24 cellular contexts compared by ENCODE assay signal in the genomic region with DNA sequence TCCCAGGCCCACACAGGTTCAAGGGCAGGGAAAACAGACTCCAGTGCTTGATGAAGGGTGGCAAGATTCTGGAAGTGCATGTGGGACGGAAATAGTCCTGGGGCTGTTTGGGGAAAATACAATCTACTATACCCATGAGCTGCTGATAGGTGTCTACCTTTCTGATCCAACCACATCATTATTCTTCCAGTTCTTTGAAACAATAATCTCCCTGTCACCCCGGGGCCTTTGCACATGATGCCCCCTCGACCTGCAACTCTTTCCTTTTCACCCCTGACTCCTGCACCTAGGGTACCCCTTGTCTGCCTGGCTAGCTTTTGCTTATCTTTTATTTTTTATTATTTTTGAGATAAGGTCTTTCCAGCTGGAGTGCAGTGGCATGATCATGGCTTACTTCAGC. TPM values are rescaled to one million over a fixed set of nuclear protein-coding genes. Genes with fewer than 3 reads are reported as not detected.
DNase-seq lines count a peak whose midpoint lies in the region; ATAC-seq, FAIRE-seq and TF ChIP-seq lines count a peak whose summit lies in the region.
"Had no signal": no experiment of that assay in that cellular context is flagged by ENCODE, and none has a peak within 500 bp of the region (broad histone marks: within the 10 kb centered on the region; RNA-seq: fewer than 3 reads in every experiment).

No MANE protein-coding gene starts in this region.

- no peak for DNase-seq in HepG2 (ENCODE audit: low spot score)
- no peak for DNase-seq in right lobe of liver
- no peak for DNase-seq in K562 (ENCODE audit: extremely low read depth in 1 of 4, low spot score in 3 of 4)
- DNase-seq in transverse colon, result no peak
- no peak for DNase-seq in Ammon's horn (ENCODE audit: low spot score)
- no peak for DNase-seq in activated CD8-positive, alpha-beta T cell treated with anti-CD3 and anti-CD28 coated beads, Interleukin-2, amount 10 ng/mL, durations not matched to agents 7 days and 5 days
- DNase-seq in foreskin melanocyte, result no peak
- DNase-seq: AML-193; C1 segment of cervical spinal cord; CD4-positive, CD25-positive, alpha-beta regulatory T cell; DMS153; DMS79 treated with DMSO at 0.1 percent for 48 hours; EL; HCEC 1CT; HFFc6; KG1 had no signal

- no peaks in the 10 kb centered on the region for H3K27me3 ChIP-seq in HepG2 (ENCODE audit: control insufficient read depth in 1 of 2, insufficient read depth in 2 of 2, low read length in 2 of 2)
- no peaks in the 10 kb centered on the region for H3K27me3 ChIP-seq in right lobe of liver
- H3K27me3 ChIP-seq in K562 (ENCODE audit: control insufficient read depth in 2 of 2, insufficient read depth in 2 of 2, low read length in 2 of 2), result no peaks in the 10 kb centered on the region
- no peaks in the 10 kb centered on the region for H3K27me3 ChIP-seq in transverse colon

- H3K27ac ChIP-seq in HepG2 (ENCODE audit: extremely low read length, insufficient read depth, low read length) (peak overlapping the region; percentile 20), right lobe of liver (no peak overlapping the region), KOPT-K1 (ENCODE audit: low read depth, low read length, poor library complexity, severe bottlenecking) (peak overlapping the region; percentile 96), K562 (ENCODE audit: extremely low read depth, low read depth, low read length) (no peak overlapping the region), transverse colon (peak overlapping the region in 3 of 4 donors; percentile 45 to 60 (median 51))
- H3K27ac ChIP-seq: 22Rv1, A549 had no signal

- CTCF ChIA-PET in HepG2 (lab: Yijun Ruan, JAX; ENCODE audit: low intra/inter-chr PET ratio, low total read pairs), result no interaction called here
- CTCF ChIA-PET in K562 (lab: Yijun Ruan, JAX; ENCODE audit: low intra/inter-chr PET ratio), result interaction anchor here (0.6 kb wide), 1 partner anchor 14 kb away, joined by 5 read pairs; no protein-coding TSS in a partner anchor
- CTCF ChIA-PET in activated CD8-positive, alpha-beta T cell treated with anti-CD3 and anti-CD28 coated beads, Interleukin-2, amount 10 ng/mL, durations not matched to agents 7 days and 5 days (lab: Charles Lee), result interaction anchor here (1.3 to 2.4 kb wide), 2 partner anchors 26 to 40 kb away, joined by 3 to 15 read pairs; no protein-coding TSS in a partner anchor

- H3K9me3 Mint-ChIP-seq in activated CD8-positive, alpha-beta T cell treated with anti-CD3 and anti-CD28 coated beads, Interleukin-2, amount 10 ng/mL, durations not matched to agents 7 days and 5 days (ENCODE audit: insufficient read depth), result no peaks in the 10 kb centered on the region
- H3K9me3 Mint-ChIP-seq: GM23338, HFFc6, IgD-negative memory B cell had no signal

- H3K9me1 ChIP-seq in K562 (ENCODE audit: control insufficient read depth, insufficient read depth, low read length), result no peaks in the 10 kb centered on the region

- no peak for TF ChIP-seq POLR2A in HepG2 (IDR thresholded peaks at IDR 0.05; ENCODE audit: insufficient read depth in 1 of 2, low read depth in 2 of 2, low read length in 2 of 2)
- TF ChIP-seq POLR2A in right lobe of liver (IDR thresholded peaks at IDR 0.05), result no peak
- TF ChIP-seq POLR2A in K562 (conservative IDR thresholded peaks at IDR 0.05), result no peak
- no peak for TF ChIP-seq POLR2A in transverse colon (IDR thresholded peaks at IDR 0.05)

- FAIRE-seq in HepG2 (lab: Jason Lieb, UNC), result no peak
- no peak for FAIRE-seq in K562 (lab: Jason Lieb, UNC)
- FAIRE-seq: A549, GM12878, GM19239, H54 had no signal

- H3K79me2 ChIP-seq in HepG2 (ENCODE audit: insufficient read depth, low read length) (peaks cover 92% of the 10 kb centered on the region), K562 (ENCODE audit: control insufficient read depth, insufficient read depth, low read length) (peaks cover 98% of the 10 kb centered on the region)

- BruUV-seq in HepG2 (replicated peaks; lab: Mats Ljungman, UMichigan) (no TSS peak), K562 (replicated peaks; lab: Mats Ljungman, UMichigan) (no TSS peak)

- intact Hi-C loops in HepG2 (cut with micrococcal nuclease; ENCODE audit: unreplicated experiment) (loop anchor here (2.0 kb wide), 2 partner anchors 39 to 81 kb away; no protein-coding TSS in a partner anchor), right lobe of liver (cut with DNase I) (no loop called here), K562 (cut with micrococcal nuclease) (no loop called here), transverse colon (cut with DNase I; ENCODE audit: low total_unique reads) (no loop called here)

- TF ChIP-seq CTCF in HepG2 (CRISPR knock-in tag; IDR thresholded peaks at IDR 0.05), result no peak
- TF ChIP-seq CTCF in right lobe of liver (IDR thresholded peaks at IDR 0.05), result no peak
- no peak for TF ChIP-seq CTCF in K562 (IDR thresholded peaks at IDR 0.05 in 2 of 3, conservative IDR thresholded peaks at IDR 0.05 in 1 of 3; ENCODE audit: insufficient read depth in 2 of 3, low read depth in 1 of 3, low read length in 3 of 3)
- no peak for TF ChIP-seq CTCF in transverse colon (IDR thresholded peaks at IDR 0.05)

- H3K4me2 ChIP-seq in HepG2 (ENCODE audit: low read depth, low read length), result no peak overlapping the region
- H3K4me2 ChIP-seq in K562 (ENCODE audit: insufficient read depth, low read length), result no peak overlapping the region
- H3K4me2 ChIP-seq: A549, GM23338 had no signal

- TF ChIP-seq RAD21 in HepG2 (CRISPR knock-in tag; IDR thresholded peaks at IDR 0.05), result no peak
- TF ChIP-seq RAD21 in K562 (CRISPR knock-in tag; conservative IDR thresholded peaks at IDR 0.05 in 1 of 2, IDR thresholded peaks at IDR 0.05 in 1 of 2), result no peak

- WGBS in HepG2 (ENCODE audit: low lambda C conversion rate), result 92% methylated on average over 3 of the region's 3 CpGs
- WGBS in right lobe of liver (ENCODE audit: insufficient coverage, low coverage, low lambda C conversion rate, missing lambda C conversion rate), result 81% methylated on average over 3 of the region's 3 CpGs
- WGBS in K562 (ENCODE audit: insufficient coverage, low coverage, missing lambda C conversion rate), result 84% methylated on average over 3 of the region's 3 CpGs
- 96 to 100% methylated on average over 1 to 3 of the region's 3 CpGs for WGBS in transverse colon (ENCODE audit: low coverage in 1 of 2), 2 donors

- H3K36me3 ChIP-seq in HepG2 (replicated peaks in 1 of 2; ENCODE audit: control insufficient read depth in 1 of 2, insufficient read depth in 2 of 2, low read length in 2 of 2) (peaks cover under 1 to 2% of the 10 kb centered on the region in 2 experiments; a peak in 1 of 5 replicates), right lobe of liver (no peaks in the 10 kb centered on the region), KOPT-K1 (ENCODE audit: insufficient read depth, low read length) (no peaks in the 10 kb centered on the region), K562 (ENCODE audit: control insufficient read depth, insufficient read depth, low read length) (no peaks in the 10 kb centered on the region), transverse colon (no peaks in the 10 kb centered on the region)

- POLR2A ChIA-PET in HepG2 (lab: Yijun Ruan, JAX) (interaction anchor here (1.8 kb wide), 1 partner anchor 80 kb away, joined by 7 read pairs; no protein-coding TSS in a partner anchor), K562 (lab: Yijun Ruan, JAX) (interaction anchor here (1.1 to 1.6 kb wide), 4 partner anchors 8 to 46 kb away, joined by 3 to 6 read pairs (median 6); no protein-coding TSS in a partner anchor)
- POLR2A ChIA-PET in activated CD8-positive, alpha-beta T cell treated with anti-CD3 and anti-CD28 coated beads, Interleukin-2, amount 10 ng/mL, durations not matched to agents 7 days and 5 days (lab: Charles Lee), result interaction anchor here (1.6 kb wide), 1 partner anchor 27 kb away, joined by 5 read pairs; no protein-coding TSS in a partner anchor

- in situ Hi-C loops in HepG2 (cut with HindIII; ENCODE audit: extremely low pct_ligation_motif_present, low pct_unique_long_range_greater_than_20kb) (no loop called here), K562 (cut with MboI) (no loop called here), transverse colon (cut with MboI; ENCODE audit: low pct_ligation_motif_present in 1 of 4, low pct_unique_long_range_greater_than_20kb in 1 of 4, low sequenced_read_pairs in 3 of 4) (no loop called here)

- H4K20me1 ChIP-seq in HepG2 (ENCODE audit: insufficient read depth, low read length) (peaks cover 52% of the 10 kb centered on the region), K562 (replicated peaks; ENCODE audit: control insufficient read depth, insufficient read depth, low read length) (no peaks in the 10 kb centered on the region)

- H3K27me3 Mint-ChIP-seq in activated CD8-positive, alpha-beta T cell treated with anti-CD3 and anti-CD28 coated beads, Interleukin-2, amount 10 ng/mL, durations not matched to agents 7 days and 5 days (ENCODE audit: low read depth), result no peaks in the 10 kb centered on the region
- H3K27me3 Mint-ChIP-seq: CD4-positive, CD25-positive, alpha-beta regulatory T cell had no signal

- H3K4me1 Mint-ChIP-seq in activated CD8-positive, alpha-beta T cell treated with anti-CD3 and anti-CD28 coated beads, Interleukin-2, amount 10 ng/mL, durations not matched to agents 7 days and 5 days (ENCODE audit: low read depth), result peaks cover 45% of the 10 kb centered on the region

- H3K9ac ChIP-seq in HepG2 (ENCODE audit: insufficient read depth, low read depth, low read length), result no peak overlapping the region
- peak overlapping the region in 1 of 2 experiments; percentile 2; a peak in 1 of 4 replicates for H3K9ac ChIP-seq in K562 (ENCODE audit: insufficient read depth in 1 of 2, low read depth in 2 of 2, low read length in 2 of 2)

- peaks cover 3% of the 10 kb centered on the region for H3K36me3 Mint-ChIP-seq in activated CD8-positive, alpha-beta T cell treated with anti-CD3 and anti-CD28 coated beads, Interleukin-2, amount 10 ng/mL, durations not matched to agents 7 days and 5 days (ENCODE audit: low read depth)
- H3K36me3 Mint-ChIP-seq: CD4-positive, CD25-positive, alpha-beta regulatory T cell; IgD-negative memory B cell had no signal

- no peak overlapping the region for H3K27ac Mint-ChIP-seq in activated CD8-positive, alpha-beta T cell treated with anti-CD3 and anti-CD28 coated beads, Interleukin-2, amount 10 ng/mL, durations not matched to agents 7 days and 5 days
- H3K27ac Mint-ChIP-seq: GM23338, HFFc6, IgD-negative memory B cell had no signal

- ATAC-seq in HepG2 (no peak), right lobe of liver (no peak), K562 (no peak)
- no peak for ATAC-seq in activated CD8-positive, alpha-beta T cell treated with anti-CD3 and anti-CD28 coated beads, Interleukin-2, amount 10 ng/mL, durations not matched to agents 7 days and 5 days
- ATAC-seq: A549, GM12878, GM23338 had no signal

- H3K9me3 ChIP-seq in HepG2 (ENCODE audit: low read length), result no peaks in the 10 kb centered on the region
- H3K9me3 ChIP-seq in right lobe of liver, result no peaks in the 10 kb centered on the region
- H3K9me3 ChIP-seq in KOPT-K1 (ENCODE audit: insufficient read depth, low read length, poor library complexity, severe bottlenecking), result no peaks in the 10 kb centered on the region
- no peaks in the 10 kb centered on the region for H3K9me3 ChIP-seq in K562 (replicated peaks; ENCODE audit: control insufficient read depth, insufficient read depth, low read depth, low read length)
- no peaks in the 10 kb centered on the region for H3K9me3 ChIP-seq in transverse colon
- H3K9me3 ChIP-seq: A549 had no signal

- H3K4me1 ChIP-seq in HepG2 (ENCODE audit: insufficient read depth, low read length) (peaks cover 72% of the 10 kb centered on the region), right lobe of liver (peaks cover 0 to 25% (median 11%) of the 10 kb centered on the region in 4 donors), K562 (replicated peaks in 1 of 2; ENCODE audit: control insufficient read depth in 2 of 2, insufficient read depth in 2 of 2, low read length in 2 of 2) (peaks cover 57 to 90% of the 10 kb centered on the region in 2 experiments), transverse colon (peaks cover 11 to 48% (median 21%) of the 10 kb centered on the region in 4 donors)

- H2AFZ ChIP-seq in HepG2 (ENCODE audit: low read length), result no peak overlapping the region
- no peak overlapping the region for H2AFZ ChIP-seq in K562 (ENCODE audit: low read depth, low read length)
- H2AFZ ChIP-seq: GM23338 had no signal

- H3K4me3 ChIP-seq in HepG2 (replicated peaks in 1 of 3; ENCODE audit: insufficient read depth in 1 of 3, low read depth in 2 of 3, low read length in 3 of 3) (no peak overlapping the region), right lobe of liver (no peak overlapping the region), K562 (no peak overlapping the region), transverse colon (no peak overlapping the region)
- H3K4me3 ChIP-seq: A549, GM12878, GM23338 had no signal

- no peak for TF ChIP-seq EP300 in HepG2 (IDR thresholded peaks at IDR 0.05; ENCODE audit: low read depth in 2 of 2, low read length in 2 of 2)
- no peak for TF ChIP-seq EP300 in HepG2 (CRISPR knock-in tag; IDR thresholded peaks at IDR 0.05; ENCODE audit: borderline replicate concordance)
- TF ChIP-seq EP300 in K562 (IDR thresholded peaks at IDR 0.05; ENCODE audit: low read length), result no peak
- TF ChIP-seq EP300 in transverse colon (IDR thresholded peaks at IDR 0.05; ENCODE audit: low read depth), result no peak

- no peak overlapping the region for H3K4me3 Mint-ChIP-seq in activated CD8-positive, alpha-beta T cell treated with anti-CD3 and anti-CD28 coated beads, Interleukin-2, amount 10 ng/mL, durations not matched to agents 7 days and 5 days
- H3K4me3 Mint-ChIP-seq: CD4-positive, CD25-positive, alpha-beta regulatory T cell; GM23338; HFFc6; IgD-negative memory B cell had no signal

RNA-seq across cellular contexts. Expression of a gene that starts 45.0 kb away (rescaled TPM):
- total RNA-seq in HepG2 (2016; rRNA removed; fragmentation: Illumina TruSeq; extraction: Trizol) (9.1 and 9.3 TPM in 2 replicates), right lobe of liver (10 to 100 TPM; 62.9 to 98.5 (median 90.2) TPM), K562 (2014; rRNA removed) (0.33 and 0.73 TPM in 2 replicates), K562 (2014; rRNA removed; fragmentation: Illumina TruSeq; extraction: Trizol) (not detected in 2 replicates), K562 (2015; rRNA removed; fragmentation: Illumina TruSeq; extraction: Trizol) (0.19 and 0.40 TPM in 2 replicates), K562 (2021) (0.69 and 0.83 TPM in 2 replicates), transverse colon (100 to 1,000 TPM in 2 of 4 donors, 10 to 100 TPM in 2; 38.4 to 198 (median 104) TPM)
- total RNA-seq in HepG2 (2016; cell fraction: cytosol; rRNA removed; fragmentation: Illumina TruSeq; extraction: Trizol; ENCODE audit: low read depth), result 0.62 and 0.71 TPM in 2 replicates
- total RNA-seq in HepG2 (2016; cell fraction: insoluble cytoplasmic fraction; rRNA removed; fragmentation: Illumina TruSeq; extraction: Trizol), result 8.4 and 10.2 TPM in 2 replicates
- total RNA-seq in HepG2 (2016; cell fraction: membrane; rRNA removed; fragmentation: Illumina TruSeq; extraction: Trizol), result 1.7 and 2.0 TPM in 2 replicates
- total RNA-seq in HepG2 (2016; cell fraction: nucleus; rRNA removed; fragmentation: Illumina TruSeq; extraction: Trizol), result 7.0 and 9.0 TPM in 2 replicates
- polyA plus RNA-seq in HepG2 (2011; rRNA removed) (9.8 and 12.1 TPM in 2 replicates), K562 (2011; rRNA removed) (0.08 and 0.33 TPM in 2 replicates), K562 (2014; fragmentation: Illumina TruSeq; extraction: Trizol) (0.19 and 0.25 TPM in 2 replicates), K562 (2014; fragmentation: Nextera tagmentation; extraction: Ambion mirVana) (not detected), K562 (2014; rRNA removed) (0.39 and 0.86 TPM in 2 replicates)
- polyA plus RNA-seq in HepG2 (2011; cell fraction: cytosol; rRNA removed), result 7.9 and 13.1 TPM in 2 replicates
- polyA plus RNA-seq in HepG2 (2011; cell fraction: nucleus; rRNA removed), result 32.0 and 36.9 TPM in 2 replicates
- 5.5 and 7.8 TPM in 2 replicates for polyA plus RNA-seq in HepG2 (2012)
- polyA plus RNA-seq in HepG2 (2016; cell fraction: cytosol; fragmentation: Illumina TruSeq; extraction: Trizol; ENCODE audit: low read depth), result 0.62 and 0.71 TPM in 2 replicates
- polyA plus RNA-seq in HepG2 (2016; cell fraction: insoluble cytoplasmic fraction; fragmentation: Illumina TruSeq; extraction: Trizol; ENCODE audit: low read depth), result 7.5 and 8.7 TPM in 2 replicates
- polyA plus RNA-seq in HepG2 (2016; cell fraction: membrane; fragmentation: Illumina TruSeq; extraction: Trizol; ENCODE audit: low read depth), result 1.4 and 1.6 TPM in 2 replicates
- 12.5 and 13.2 TPM in 2 replicates for polyA plus RNA-seq in HepG2 (2016; cell fraction: nucleus; fragmentation: Illumina TruSeq; extraction: Trizol; ENCODE audit: insufficient read depth, low read depth)
- 0.56 and 16.0 TPM in 2 replicates for polyA minus RNA-seq in HepG2 (2011; rRNA and poly(A)+ RNA removed; ENCODE audit: low replicate concordance)
- polyA minus RNA-seq in HepG2 (2011; cell fraction: cytosol; rRNA and poly(A)+ RNA removed), result 5.1 and 5.6 TPM in 2 replicates
- polyA minus RNA-seq in HepG2 (2011; cell fraction: nucleus; rRNA and poly(A)+ RNA removed), result 11.2 and 12.2 TPM in 2 replicates
- total RNA-seq in K562 (2011; cell fraction: chromatin; rRNA removed; ENCODE audit: low replicate concordance), result 0.48 and 1.4 TPM in 2 replicates
- 1.7 and 3.0 TPM in 2 replicates for total RNA-seq in K562 (2011; cell fraction: nucleolus; rRNA removed)
- total RNA-seq in K562 (2011; cell fraction: nucleoplasm; rRNA removed), result 1.1 and 1.5 TPM in 2 replicates
- polyA plus RNA-seq in K562 (2011; cell fraction: cytosol; rRNA removed), result 0.21 and 1.0 TPM in 2 replicates
- polyA plus RNA-seq in K562 (2011; cell fraction: nucleus; rRNA removed), result 0.42 and 2.2 TPM in 2 replicates
- polyA plus RNA-seq in K562 (2012), result 0.61 and 0.93 TPM in 2 replicates
- polyA minus RNA-seq in K562 (2011; rRNA and poly(A)+ RNA removed), result 0.21 TPM in 1 of 2 replicates, not detected in the other
- polyA minus RNA-seq in K562 (2011; cell fraction: cytosol; rRNA and poly(A)+ RNA removed), result not detected in 2 replicates
- 0.44 and 1.1 TPM in 2 replicates for polyA minus RNA-seq in K562 (2011; cell fraction: nucleus; rRNA and poly(A)+ RNA removed)
- total RNA-seq in activated CD8-positive, alpha-beta T cell treated with anti-CD3 and anti-CD28 coated beads, Interleukin-2, amount 10 ng/mL, durations not matched to agents 7 days and 5 days, result under 1 TPM in 1 of 2 experiments, not detected in 1; 0.13 TPM
- total RNA-seq: CD4-positive, CD25-positive, alpha-beta regulatory T cell had no signal
- polyA plus RNA-seq: IgD-negative memory B cell had no signal

Comparison
In these comparisons a context has a peak if more than half of its experiments do, and no peak if none do; other contexts are left out.
1. H3K27ac ChIP-seq: peak in HepG2 (single experiment), KOPT-K1 (single experiment) and transverse colon (3 of 4); none in right lobe of liver (0 of 3) and K562 (single experiment).